In the genomic region with DNA sequence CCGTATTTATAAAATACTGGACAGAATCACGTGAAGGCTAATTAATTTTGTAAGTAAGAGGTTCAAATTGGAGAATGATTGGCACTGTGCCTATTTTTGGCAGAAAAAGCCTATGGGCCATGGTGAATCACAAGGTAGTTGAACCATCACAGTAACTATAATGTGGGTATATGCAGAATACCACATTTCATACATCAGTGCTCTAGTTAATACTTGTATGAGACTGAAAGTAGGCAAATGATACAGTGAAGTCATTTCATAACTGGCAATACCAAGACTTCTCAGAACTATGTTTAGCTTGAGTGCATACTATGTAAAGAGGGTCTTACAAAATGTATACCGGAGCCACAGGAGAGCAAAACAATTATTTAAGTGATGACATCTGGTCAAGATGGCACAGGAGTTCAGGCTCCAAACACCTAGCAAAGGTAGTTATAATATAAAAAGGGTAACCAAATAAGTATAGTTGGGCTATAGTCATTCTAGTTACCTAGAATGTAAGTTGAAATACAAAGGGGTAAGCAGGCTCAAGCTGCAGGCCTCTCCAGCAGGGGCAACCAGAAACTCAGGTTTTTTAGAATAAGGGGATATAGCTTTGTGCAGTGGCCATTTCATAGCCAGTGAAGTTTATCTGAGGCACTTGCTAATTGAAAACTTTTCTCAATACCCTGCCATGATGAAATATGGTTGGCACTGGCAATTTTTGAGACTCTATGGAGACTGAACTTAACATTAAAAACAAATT, we compare ENCODE assay signal across 10 cellular contexts. TPM values are rescaled to one million over a fixed set of nuclear protein-coding genes. Genes with fewer than 3 reads are reported as not detected.
DNase-seq lines count a peak whose midpoint lies in the region; ATAC-seq lines count a peak whose summit lies in the region.
"Had no signal": no experiment of that assay in that cellular context is flagged by ENCODE, and none has a peak within 500 bp of the region (broad histone marks: within the 10 kb centered on the region; RNA-seq: fewer than 3 reads in every experiment).

No MANE protein-coding gene starts in this region.

- H3K4me1 ChIP-seq in iPS-20b (ENCODE audit: insufficient read depth, low read length): peaks cover 23% of the 10 kb centered on the region
- H3K4me1 ChIP-seq: vagina had no signal

- DNase-seq in COR-L47 (lab: John Stamatoyannopoulos, UW): no peak
- no peak for DNase-seq in naive thymus-derived CD8-positive, alpha-beta T cell
- DNase-seq in NCI-H82 treated with DMSO at 0.1 percent for 48 hours (lab: John Stamatoyannopoulos, UW; ENCODE audit: unreplicated experiment): no peak
- no peak for DNase-seq in activated CD4-positive, alpha-beta T cell treated with anti-CD3 and anti-CD28 coated beads, Interleukin-2, amount 50 U/mL, for 1 hour
- DNase-seq: MV-4-11 had no signal

- H3K27ac Mint-ChIP-seq in naive thymus-derived CD8-positive, alpha-beta T cell: peak overlapping the region in 2 of 10 donors; percentile 30 to 63

- no peaks in the 10 kb centered on the region for H3K9me3 ChIP-seq in iPS-20b (ENCODE audit: insufficient read depth, low read depth, low read length)
- H3K9me3 ChIP-seq: vagina had no signal

- ATAC-seq in GM18861 (IDR thresholded peaks at IDR 0.05; ENCODE audit: unreplicated experiment) (peak; percentile 96), GM21576 (IDR thresholded peaks at IDR 0.05; ENCODE audit: unreplicated experiment) (peak; percentile 90), HG03439 (IDR thresholded peaks at IDR 0.05; ENCODE audit: unreplicated experiment) (peak; percentile 89)
- ATAC-seq in naive thymus-derived CD8-positive, alpha-beta T cell: no peak

- H3K4me1 Mint-ChIP-seq in naive thymus-derived CD8-positive, alpha-beta T cell: peaks cover 7 to 21% (median 15%) of the 10 kb centered on the region in 4 donors

- no peaks in the 10 kb centered on the region for H3K9me3 Mint-ChIP-seq in naive thymus-derived CD8-positive, alpha-beta T cell

- no peaks in the 10 kb centered on the region for H3K27me3 Mint-ChIP-seq in naive thymus-derived CD8-positive, alpha-beta T cell

- H3K27me3 ChIP-seq in iPS-20b (ENCODE audit: insufficient read depth, low read length): no peaks in the 10 kb centered on the region
- H3K27me3 ChIP-seq: vagina had no signal

- no peaks in the 10 kb centered on the region for H3K36me3 ChIP-seq in iPS-20b (ENCODE audit: insufficient read depth, low read depth, low read length)
- H3K36me3 ChIP-seq: vagina had no signal

- H3K4me3 ChIP-seq in iPS-20b (ENCODE audit: low read length): no peak overlapping the region
- H3K4me3 ChIP-seq: vagina had no signal

- H3K4me3 Mint-ChIP-seq in naive thymus-derived CD8-positive, alpha-beta T cell: no peak overlapping the region

- no peak overlapping the region for H3K27ac ChIP-seq in iPS-20b (ENCODE audit: low read length)
- H3K27ac ChIP-seq: vagina had no signal

- H3K9ac ChIP-seq in iPS-20b (ENCODE audit: low read depth, low read length): peak overlapping the region; percentile 19; the same call in 1 of the 2 replicates

- peaks cover 0 to 2% (median 0%) of the 10 kb centered on the region in 3 donors for H3K36me3 Mint-ChIP-seq in naive thymus-derived CD8-positive, alpha-beta T cell

- POLR2A ChIA-PET in naive thymus-derived CD8-positive, alpha-beta T cell (lab: Charles Lee): interaction anchor here (0.5 to 1.3 kb wide), 2 partner anchors 112 to 290 kb away, joined by 3 to 6 read pairs; no protein-coding TSS in a partner anchor

RNA-seq across cellular contexts. Expression of gene GPR160, which starts 19.1 kb away (rescaled TPM):
- total RNA-seq in naive thymus-derived CD8-positive, alpha-beta T cell: 10 to 100 TPM; 17.1 to 19.5 TPM
- polyA plus RNA-seq in naive thymus-derived CD8-positive, alpha-beta T cell: 10 to 100 TPM; 12.5 to 18.3 (median 16.9) TPM

Comparison
In these comparisons a context has a peak if more than half of its experiments do, and no peak if none do; other contexts are left out.
1. ATAC-seq: peak in GM18861 (single experiment), GM21576 (single experiment) and HG03439 (single experiment); none in naive thymus-derived CD8-positive, alpha-beta T cell (0 of 2).